9 cellular contexts compared by ENCODE assay signal in the genomic region with DNA sequence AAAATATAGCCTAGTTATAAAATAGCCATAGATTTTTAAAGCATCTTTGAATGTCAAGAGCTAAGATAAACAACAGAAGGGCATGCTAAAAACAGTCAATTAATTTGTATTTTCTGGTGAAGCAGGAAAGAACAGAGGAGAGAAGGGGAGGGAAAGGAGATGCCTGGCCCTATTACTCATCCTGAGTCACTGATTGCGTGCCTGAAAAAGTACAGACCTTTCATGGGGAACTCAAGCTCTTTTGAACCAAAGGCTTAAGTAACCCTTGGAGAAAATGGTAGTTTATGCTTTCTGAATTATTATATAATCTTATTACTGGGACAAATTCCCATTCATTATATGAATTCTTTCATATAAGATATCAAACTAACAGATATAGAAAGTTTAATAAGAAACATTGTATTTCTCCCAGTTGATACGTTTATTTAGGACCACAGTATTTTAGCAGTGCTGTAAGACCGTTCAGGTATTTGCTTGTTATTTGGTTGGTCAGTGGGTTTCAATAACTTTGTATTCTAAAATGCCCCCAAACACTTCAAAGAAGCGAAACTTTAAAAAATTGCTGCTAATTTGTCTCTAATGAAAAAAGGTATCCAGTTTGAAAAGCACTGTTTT.
DNase-seq lines count a peak whose midpoint lies in the region; ATAC-seq and TF ChIP-seq lines count a peak whose summit lies in the region.
"Had no signal": no experiment of that assay in that cellular context is flagged by ENCODE, and none has a peak within 500 bp of the region (broad histone marks: within the 10 kb centered on the region; RNA-seq: fewer than 3 reads in every experiment).

No MANE protein-coding gene starts in this region.

- H3K36me3 ChIP-seq in SJCRH30 (no peaks in the 10 kb centered on the region), thoracic aorta (no peaks in the 10 kb centered on the region)

- TF ChIP-seq CTCF in fibroblast of pulmonary artery (IDR thresholded peaks at IDR 0.05; ENCODE audit: low read length, missing control alignments) (no peak), thoracic aorta (IDR thresholded peaks at IDR 0.05) (no peak)

- DNase-seq in HCEC 1CT, result peak; percentile 93
- DNase-seq in SJCRH30, result peak; percentile 8 to 20
- DNase-seq in fibroblast of pulmonary artery (ENCODE audit: low read depth), result peak; percentile 96
- no peak for DNase-seq in thoracic aorta (ENCODE audit: low spot score)
- no peak for DNase-seq in NCI-H2171 treated with DMSO at 0.1 percent for 48 hours (lab: John Stamatoyannopoulos, UW)
- DNase-seq in stimulated activated CD4-positive, alpha-beta T cell treated with anti-CD3 and anti-CD28 coated beads, Interleukin-1b, Interleukin-23, amount 100 ng/mL, for 48 hours, result no peak
- DNase-seq in D341Med (ENCODE audit: low spot score), result no peak
- DNase-seq: activated CD4-positive, alpha-beta T cell treated with anti-CD3 and anti-CD28 coated beads for 36 hours; substantia nigra had no signal

- peak; percentile 93 for ATAC-seq in thoracic aorta (ENCODE audit: insufficient number of reproducible peaks, low FRiP score, low read depth)
- ATAC-seq: activated CD4-positive, alpha-beta T cell treated with anti-CD3 and anti-CD28 coated beads for 36 hours had no signal

- H3K27me3 ChIP-seq in SJCRH30, result no peaks in the 10 kb centered on the region
- H3K27me3 ChIP-seq in thoracic aorta (replicated peaks; ENCODE audit: insufficient read depth), result no peaks in the 10 kb centered on the region

- no peak overlapping the region for H3K27ac ChIP-seq in SJCRH30
- peak overlapping the region in 1 of 2 donors; percentile 24 for H3K27ac ChIP-seq in thoracic aorta

- H3K9me3 ChIP-seq in SJCRH30 (replicated peaks) (no peaks in the 10 kb centered on the region), thoracic aorta (no peaks in the 10 kb centered on the region)

- H3K4me3 ChIP-seq in SJCRH30 (no peak overlapping the region), fibroblast of pulmonary artery (replicated peaks; ENCODE audit: low read depth, low read length) (no peak overlapping the region), thoracic aorta (no peak overlapping the region)

- H3K4me1 ChIP-seq in SJCRH30 (no peaks in the 10 kb centered on the region), thoracic aorta (ENCODE audit: control insufficient read depth in 1 of 2, low read depth in 2 of 2) (peaks cover 5 to 13% of the 10 kb centered on the region in 2 donors)

Comparison
In these comparisons a context has a peak if more than half of its experiments do, and no peak if none do; other contexts are left out.
1. DNase-seq: peak in HCEC 1CT (single experiment), SJCRH30 (2 of 2) and fibroblast of pulmonary artery (single experiment); none in thoracic aorta (single experiment), NCI-H2171 treated with DMSO at 0.1 percent for 48 hours (single experiment), stimulated activated CD4-positive, alpha-beta T cell treated with anti-CD3 and anti-CD28 coated beads, Interleukin-1b, Interleukin-23, amount 100 ng/mL, for 48 hours (single experiment) and D341Med (single experiment).